In the genomic region with DNA sequence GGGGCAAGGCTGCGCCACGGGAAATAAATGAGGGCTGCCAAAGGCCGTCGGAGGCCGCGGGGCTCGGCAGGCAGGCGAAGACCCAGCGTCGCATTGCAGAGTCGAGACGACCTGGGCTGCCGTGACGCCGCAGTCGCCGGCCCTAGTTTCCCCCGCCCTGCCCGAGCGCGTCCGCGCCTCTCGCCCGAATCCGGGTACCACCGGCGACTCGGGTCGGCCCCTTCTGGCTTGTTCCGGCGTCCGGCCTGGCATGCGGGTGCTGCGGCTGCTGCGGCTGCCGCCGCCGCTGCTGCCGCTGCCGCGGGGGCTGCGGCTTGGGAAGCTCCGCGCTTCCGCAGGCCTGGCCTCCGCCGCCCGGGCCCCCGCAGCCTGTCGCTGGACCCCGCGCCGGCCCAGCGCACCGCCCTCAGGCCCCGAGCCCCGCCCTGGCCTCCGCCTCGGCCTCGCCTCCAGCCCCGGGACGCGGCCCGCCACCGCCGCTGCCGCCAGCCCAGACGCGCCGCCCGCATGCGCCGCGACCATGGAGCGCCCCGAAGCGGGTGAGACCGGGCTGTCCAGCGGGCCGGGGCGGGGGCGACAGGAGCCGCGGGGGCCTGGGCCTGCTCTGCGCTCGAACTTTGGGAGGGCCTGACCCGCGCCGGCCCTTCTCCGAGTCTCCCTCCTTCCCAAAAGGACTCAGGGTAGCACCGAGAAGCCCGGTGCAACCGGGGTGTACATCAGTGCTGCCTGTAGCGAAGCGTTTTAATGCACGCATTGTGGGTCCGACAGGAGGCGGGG, we compare ENCODE assay signal across 8 cellular contexts. TPM values are rescaled to one million over a fixed set of nuclear protein-coding genes. Genes with fewer than 3 reads are reported as not detected.
DNase-seq lines count a peak whose midpoint lies in the region; ATAC-seq and TF ChIP-seq lines count a peak whose summit lies in the region.

A gene (plus strand): TSS at position 224 of the 777 bp plus-strand sequence. CDS start 297 bp downstream, at position 521.

- peak within 1 kb of the TSS; percentile 95 for H3K27ac Mint-ChIP-seq in activated CD8-positive, alpha-beta T cell treated with anti-CD3 and anti-CD28 coated beads for 36 hours

- peak within 1 kb of the TSS; percentile 92 to 93 for H3K27ac ChIP-seq in lung (ENCODE audit: low read depth in 1 of 2, low read length in 1 of 2)

- H3K36me3 ChIP-seq in lung (ENCODE audit: control insufficient read depth in 2 of 2, insufficient read depth in 2 of 2, low read length in 2 of 2): no peaks in the 10 kb centered on the region

- peak within 1 kb of the TSS; percentile 86 for H3K4me3 Mint-ChIP-seq in activated CD8-positive, alpha-beta T cell treated with anti-CD3 and anti-CD28 coated beads for 36 hours

- DNase-seq in GM13976 (ENCODE audit: low spot score) (peak; percentile 85), NCI-H146 (lab: John Stamatoyannopoulos, UW) (peak; percentile 90), lung (ENCODE audit: low spot score) (peak; percentile 80), NCI-H187 (lab: John Stamatoyannopoulos, UW) (no peak)
- DNase-seq in activated CD8-positive, alpha-beta T cell treated with anti-CD3 and anti-CD28 coated beads for 36 hours: peak; percentile 70
- DNase-seq in effector CD4-positive, alpha-beta T cell: peak; percentile 18
- DNase-seq in stimulated activated CD4-positive, alpha-beta T cell treated with anti-CD3 and anti-CD28 coated beads, TNF-alpha, amount 100 ng/mL, for 4 hours (ENCODE audit: low read depth in 3 of 3): peak; percentile 23 to 34 (median 31)

- ATAC-seq in HG02571 (IDR thresholded peaks at IDR 0.05; ENCODE audit: unreplicated experiment) (peak; percentile 77), lung (ENCODE audit: insufficient read depth, low FRiP score) (peak; percentile 89)
- ATAC-seq in activated CD8-positive, alpha-beta T cell treated with anti-CD3 and anti-CD28 coated beads for 36 hours: peak; percentile 82

- no peaks in the 10 kb centered on the region for H3K36me3 Mint-ChIP-seq in activated CD8-positive, alpha-beta T cell treated with anti-CD3 and anti-CD28 coated beads for 36 hours (ENCODE audit: low read depth)

- H3K4me1 ChIP-seq in lung (ENCODE audit: control insufficient read depth in 2 of 2, insufficient read depth in 2 of 2, low read length in 2 of 2): no peaks in the 10 kb centered on the region

- H3K27me3 Mint-ChIP-seq in activated CD8-positive, alpha-beta T cell treated with anti-CD3 and anti-CD28 coated beads for 36 hours: no peaks in the 10 kb centered on the region

- no peaks in the 10 kb centered on the region for H3K9me3 ChIP-seq in lung (ENCODE audit: control insufficient read depth in 2 of 2, insufficient read depth in 1 of 2, low read length in 1 of 2)

- peaks cover 9% of the 10 kb centered on the region for H3K4me1 Mint-ChIP-seq in activated CD8-positive, alpha-beta T cell treated with anti-CD3 and anti-CD28 coated beads for 36 hours (ENCODE audit: low read depth)

- TF ChIP-seq CTCF in GM13976 (IDR thresholded peaks at IDR 0.05; ENCODE audit: borderline replicate concordance, control extremely low read depth, extremely low read depth, insufficient read depth, missing control alignments): no peak
- no peak for TF ChIP-seq CTCF in activated CD8-positive, alpha-beta T cell treated with anti-CD3 and anti-CD28 coated beads for 36 hours (IDR thresholded peaks at IDR 0.05)
- TF ChIP-seq CTCF in lung (IDR thresholded peaks at IDR 0.05; ENCODE audit: control extremely low read depth, extremely low read depth): no peak

- H3K27me3 ChIP-seq in lung (ENCODE audit: control insufficient read depth, insufficient read depth): no peaks in the 10 kb centered on the region

- intact Hi-C loops in activated CD8-positive, alpha-beta T cell treated with anti-CD3 and anti-CD28 coated beads for 36 hours (cut with micrococcal nuclease): no loop called here

- in situ Hi-C loops in GM13976 (cut with MboI; ENCODE audit: low sequenced_read_pairs, unreplicated experiment): loop anchor here (25.0 kb wide), 1 partner anchor 823 kb away; no protein-coding TSS in a partner anchor

- H3K9me3 Mint-ChIP-seq in activated CD8-positive, alpha-beta T cell treated with anti-CD3 and anti-CD28 coated beads for 36 hours: no peaks in the 10 kb centered on the region

- CTCF ChIA-PET in activated CD8-positive, alpha-beta T cell treated with anti-CD3 and anti-CD28 coated beads for 36 hours (lab: Charles Lee): no interaction called here

- 1% methylated on average over 66 to 99 of the region's 99 CpGs for WGBS in lung, 2 donors

- POLR2A ChIA-PET in activated CD8-positive, alpha-beta T cell treated with anti-CD3 and anti-CD28 coated beads for 36 hours (lab: Charles Lee): interaction anchor here (0.6 kb wide), 1 partner anchor 325 kb away, joined by 3 read pairs; no protein-coding TSS in a partner anchor

- H3K4me3 ChIP-seq in lung: peak within 1 kb of the TSS; percentile 76

RNA-seq across cellular contexts. Expression of the gene that starts here (rescaled TPM):
- 1 to 10 TPM; 6.2 to 6.5 TPM for total RNA-seq in activated CD8-positive, alpha-beta T cell treated with anti-CD3 and anti-CD28 coated beads for 36 hours
- total RNA-seq in lung: 10 to 100 TPM; 12.5 to 25.0 TPM
- polyA plus RNA-seq in lung: 1 to 10 TPM; 4.2 to 4.7 TPM

Comparison
In these comparisons a context has a peak if more than half of its experiments do, and no peak if none do; other contexts are left out.
1. DNase-seq: peak in GM13976 (single experiment), NCI-H146 (single experiment), activated CD8-positive, alpha-beta T cell treated with anti-CD3 and anti-CD28 coated beads for 36 hours (single experiment), effector CD4-positive, alpha-beta T cell (single experiment), lung (single experiment) and stimulated activated CD4-positive, alpha-beta T cell treated with anti-CD3 and anti-CD28 coated beads, TNF-alpha, amount 100 ng/mL, for 4 hours (3 of 3); none in NCI-H187 (0 of 2).
2. Peak in every context shown above with its lines, with median percentiles within 50 percentile points of each other: ATAC-seq.